1 cellular context compared by ENCODE assay signal in genomic region chr3:45211466-45212094, GRCh38.
TF ChIP-seq lines count a peak whose summit lies in the region.

No MANE protein-coding gene starts in this region.

TF ChIP-seq in K562, 482 proteins besides CTCF, POLR2A, EP300 and RAD21:
- TF ChIP-seq ATF3 (IDR thresholded peaks at IDR 0.05) (0 out of 2 replicates have a peak, but pooled peaks have one; percentile 37), ATF3 (CRISPR knock-in tag; conservative IDR thresholded peaks at IDR 0.05) (no peak), NFE2 (IDR thresholded peaks at IDR 0.05; ENCODE audit: low read depth) (peak; percentile 54; the same call in 1 of the 2 replicates), ZNF77 (CRISPR knock-in tag; IDR thresholded peaks at IDR 0.05) (no peak), TAF7 (tag; IDR thresholded peaks at IDR 0.05) (no peak), MAFG (tag; conservative IDR thresholded peaks at IDR 0.05) (peak; percentile 45; the same call in 1 of the 2 replicates)
